Comparison of ENCODE assay signal across 9 cellular contexts in genomic region chr5:96434201-96434645, GRCh38. TPM values are rescaled to one million over a fixed set of nuclear protein-coding genes. Genes with fewer than 3 reads are reported as not detected.
A peak's percentile ranks its signal among the peaks of the same experiment; 100 is the strongest.
DNase-seq lines count a peak whose midpoint lies in the region; ATAC-seq lines count a peak whose summit lies in the region.
"Had no signal": no experiment of that assay in that cellular context is flagged by ENCODE, and none has a peak within 500 bp of the region (broad histone marks: within the 10 kb centered on the region; RNA-seq: fewer than 3 reads in every experiment).

No MANE protein-coding gene starts in this region.

- H4K91ac ChIP-seq in neuronal stem cell (ENCODE audit: low read depth, low read length, poor library complexity), result no peak overlapping the region

- H3K4ac ChIP-seq in neuronal stem cell (ENCODE audit: low read length), result no peak overlapping the region

- no peak overlapping the region for H2AK5ac ChIP-seq in neuronal stem cell (ENCODE audit: low read depth, low read length)

- H3K36me3 ChIP-seq in neuronal stem cell (replicated peaks in 1 of 2; ENCODE audit: control insufficient read depth in 2 of 2, insufficient read depth in 2 of 2, low read length in 2 of 2), result no peaks in the 10 kb centered on the region
- H3K36me3 ChIP-seq: BLaER1 treated with 17β-estradiol and CSF1 and Interleukin-3, amounts not matched to agents 10 nM and 100 nM had no signal

- H3K27me3 ChIP-seq in neuronal stem cell (ENCODE audit: control insufficient read depth in 3 of 3, insufficient read depth in 3 of 3, low read depth in 1 of 3, low read length in 3 of 3), result peaks cover 0 to 59% (median 19%) of the 10 kb centered on the region in 3 experiments

- H2AFZ ChIP-seq in neuronal stem cell (ENCODE audit: low read length), result no peak overlapping the region

- H3K4me1 ChIP-seq in neuronal stem cell (ENCODE audit: control insufficient read depth in 2 of 2, insufficient read depth in 1 of 2, low read depth in 1 of 2, low read length in 2 of 2), result peaks cover 7 to 12% of the 10 kb centered on the region in 2 donors

- H3K27ac ChIP-seq in neuronal stem cell (replicated peaks; ENCODE audit: low read length), result no peak overlapping the region
- H3K27ac ChIP-seq: BLaER1 treated with 17β-estradiol and CSF1 and Interleukin-3, amounts not matched to agents 10 nM and 100 nM had no signal

- H3K14ac ChIP-seq in neuronal stem cell (ENCODE audit: low read length), result no peak overlapping the region

- H3K4me3 ChIP-seq in neuronal stem cell (ENCODE audit: low read length in 2 of 2), result no peak overlapping the region
- H3K4me3 ChIP-seq: BLaER1 treated with 17β-estradiol and CSF1 and Interleukin-3, amounts not matched to agents 10 nM and 100 nM had no signal

- H3K9me3 ChIP-seq in neuronal stem cell (replicated peaks in 1 of 2; ENCODE audit: control insufficient read depth in 2 of 2, insufficient read depth in 1 of 2, low read depth in 1 of 2, low read length in 2 of 2), result no peaks in the 10 kb centered on the region

- DNase-seq in NCI-H82 (lab: John Stamatoyannopoulos, UW), result peak; percentile 43
- DNase-seq in NCI-H82 treated with DMSO at 0.1 percent for 48 hours (lab: John Stamatoyannopoulos, UW; ENCODE audit: unreplicated experiment), result no peak
- DNase-seq in NCI-H460 (ENCODE audit: extremely low read depth, low read depth), result peak; percentile 79
- peak; percentile 22 for DNase-seq in activated CD8-positive, alpha-beta memory T cell treated with anti-CD3 and anti-CD28 coated beads, Interleukin-2, amount 50 U/mL, for 4 hours
- peak; percentile 49 for DNase-seq in fibroblast of the conjunctiva (ENCODE audit: low read depth)
- DNase-seq in neuronal stem cell (ENCODE audit: low spot score), result peak; percentile 78
- DNase-seq in NK-92 (lab: John Stamatoyannopoulos, UW; ENCODE audit: unreplicated experiment), result no peak

- no peaks in the 10 kb centered on the region for H3K79me1 ChIP-seq in neuronal stem cell (ENCODE audit: low read depth, low read length)

- peak; percentile 75 for ATAC-seq in HG03045 (IDR thresholded peaks at IDR 0.05; ENCODE audit: unreplicated experiment)

- no peak overlapping the region for H3K23ac ChIP-seq in neuronal stem cell (ENCODE audit: low read depth, low read length, poor library complexity)

- no peak overlapping the region for H2BK12ac ChIP-seq in neuronal stem cell (ENCODE audit: low read length)

- no peak overlapping the region for H3K9ac ChIP-seq in neuronal stem cell (ENCODE audit: low read depth, low read length, poor library complexity)
- H3K9ac ChIP-seq: BLaER1 treated with 17β-estradiol and CSF1 and Interleukin-3, amounts not matched to agents 10 nM and 100 nM had no signal

- WGBS in neuronal stem cell (ENCODE audit: extremely low coverage in 2 of 2, insufficient read length in 2 of 2, insufficient replicate concordance in 1 of 2), 2 donors, result no CpG with 5 or more reads among the region's 11 CpGs

- H2BK15ac ChIP-seq in neuronal stem cell (ENCODE audit: low read length), result no peak overlapping the region

- H2BK120ac ChIP-seq in neuronal stem cell (ENCODE audit: low read depth, low read length), result no peak overlapping the region

- H4K8ac ChIP-seq in neuronal stem cell (ENCODE audit: low read depth, low read length), result no peak overlapping the region

- H2BK5ac ChIP-seq in neuronal stem cell (ENCODE audit: low read length), result no peak overlapping the region

- H3K18ac ChIP-seq in neuronal stem cell (ENCODE audit: low read length), result no peak overlapping the region

- no peak overlapping the region for H3K4me2 ChIP-seq in neuronal stem cell (ENCODE audit: insufficient read depth, low read length, poor library complexity, severe bottlenecking)

RNA-seq across cellular contexts. Expression of gene PCSK1, which starts 1.2 kb away (rescaled TPM):
- total RNA-seq in NCI-H460 (2014; rRNA removed; shearing (Covaris generic)), result 2.0 and 3.2 TPM in 2 replicates
- 0.31 and 1.7 TPM in 2 replicates for polyA plus RNA-seq in NCI-H460 (2014; cell fraction: nucleus; rRNA removed)
- polyA plus RNA-seq in neuronal stem cell (2013, experiment 1 of 2), result 0.22 TPM
- polyA plus RNA-seq in neuronal stem cell (2013, experiment 2 of 2), result 0.25 TPM

Comparison
In these comparisons a context has a peak if more than half of its experiments do, and no peak if none do; other contexts are left out.
1. DNase-seq: peak in NCI-H82 (single experiment), NCI-H460 (single experiment), activated CD8-positive, alpha-beta memory T cell treated with anti-CD3 and anti-CD28 coated beads, Interleukin-2, amount 50 U/mL, for 4 hours (single experiment), fibroblast of the conjunctiva (single experiment) and neuronal stem cell (single experiment); none in NCI-H82 treated with DMSO at 0.1 percent for 48 hours (single experiment) and NK-92 (single experiment).